Comparison of ENCODE assay signal across 1 cellular context in the genomic region with DNA sequence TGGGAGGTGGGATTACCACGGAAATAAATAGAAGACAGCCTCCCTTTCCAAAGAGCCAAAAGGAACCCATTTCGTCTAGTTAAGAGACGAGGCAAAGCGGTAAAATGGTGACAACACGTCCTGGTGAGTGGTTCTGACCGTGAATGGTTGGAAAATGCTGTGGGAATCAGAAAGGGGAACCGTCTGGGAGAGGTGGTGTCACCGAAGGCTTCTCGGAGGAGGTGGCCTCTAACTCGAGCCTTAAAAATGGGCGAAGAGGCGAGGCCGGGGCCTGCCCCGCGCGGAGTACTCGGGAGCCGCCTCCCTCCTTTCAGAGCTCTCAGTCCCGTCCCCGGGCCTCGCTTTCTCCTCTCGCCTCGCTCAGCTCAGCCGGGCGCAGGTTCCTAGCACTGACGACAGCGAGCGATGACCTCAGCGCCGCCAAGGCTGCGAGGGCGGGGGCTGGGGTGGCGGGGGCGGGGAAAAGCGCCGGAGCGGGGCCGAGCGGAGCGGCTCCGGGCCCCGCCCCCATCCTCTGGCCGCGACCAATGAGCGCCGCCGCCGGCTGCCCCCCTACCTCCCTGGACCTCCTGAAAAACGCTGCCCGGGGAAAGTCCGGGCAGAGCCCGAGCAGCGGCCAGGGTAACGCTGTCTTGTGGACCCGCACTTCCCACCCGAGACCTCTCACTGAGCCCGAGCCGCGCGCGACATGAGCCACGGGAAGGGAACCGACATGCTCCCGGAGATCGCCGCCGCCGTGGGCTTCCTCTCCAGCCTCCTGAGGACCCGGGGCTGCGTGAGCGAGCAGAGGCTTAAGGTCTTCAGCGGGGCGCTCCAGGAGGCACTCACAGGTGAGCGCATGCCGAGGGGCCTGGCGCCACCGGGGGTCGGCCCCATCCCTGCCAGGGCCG.
TF ChIP-seq lines count a peak whose summit lies in the region.

A gene with protein sequence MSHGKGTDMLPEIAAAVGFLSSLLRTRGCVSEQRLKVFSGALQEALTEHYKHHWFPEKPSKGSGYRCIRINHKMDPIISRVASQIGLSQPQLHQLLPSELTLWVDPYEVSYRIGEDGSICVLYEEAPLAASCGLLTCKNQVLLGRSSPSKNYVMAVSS (plus strand): TSS at position 601 of the 890 bp plus-strand sequence. CDS start 88 bp downstream, at position 689.

TF ChIP-seq in HepG2, 621 proteins besides CTCF, POLR2A, EP300 and RAD21 (continued from another document and continues in another):
- TF ChIP-seq FOXA3 (CRISPR knock-in tag; IDR thresholded peaks at IDR 0.05) (peak; percentile 35; the same call in 1 of the 2 replicates), ZNF33A (CRISPR knock-in tag; IDR thresholded peaks at IDR 0.05; ENCODE audit: borderline replicate concordance) (0 out of 2 replicates have a peak, but pooled peaks have one; percentile 76), ZBTB38 (CRISPR knock-in tag; IDR thresholded peaks at IDR 0.05) (no peak), KDM2A (CRISPR knock-in tag; IDR thresholded peaks at IDR 0.05; ENCODE audit: borderline replicate concordance, low read depth) (peak; percentile 56; the same call in 1 of the 2 replicates), MAZ (IDR thresholded peaks at IDR 0.05; ENCODE audit: borderline replicate concordance, low read depth, low read length) (peak; percentile 84; the same call in 1 of the 2 replicates), MAZ (CRISPR knock-in tag; IDR thresholded peaks at IDR 0.05; ENCODE audit: low read depth) (peak; percentile 85), SIN3A (IDR thresholded peaks at IDR 0.05; ENCODE audit: borderline replicate concordance, low read depth, low read length) (peak; percentile 78; the same call in 1 of the 2 replicates), SETDB1 (CRISPR knock-in tag; IDR thresholded peaks at IDR 0.05; ENCODE audit: borderline replicate concordance) (no peak), RXRB (CRISPR knock-in tag; IDR thresholded peaks at IDR 0.05; ENCODE audit: borderline replicate concordance) (peak; percentile 31; the same call in 1 of the 2 replicates), MLLT10 (CRISPR knock-in tag; IDR thresholded peaks at IDR 0.05) (no peak), NR2F6 (IDR thresholded peaks at IDR 0.05) (no peak), NR2F6 (CRISPR knock-in tag; IDR thresholded peaks at IDR 0.05) (peak; percentile 24; the same call in 1 of the 2 replicates), NFYB (CRISPR knock-in tag; IDR thresholded peaks at IDR 0.05) (peak; percentile 62), DMAP1 (CRISPR knock-in tag; IDR thresholded peaks at IDR 0.05) (no peak; the same call in none of the 2 replicates), SMARCE1 (IDR thresholded peaks at IDR 0.05; ENCODE audit: borderline replicate concordance) (no peak), HOXD1 (CRISPR knock-in tag; IDR thresholded peaks at IDR 0.05) (no peak), HDAC6 (IDR thresholded peaks at IDR 0.05; ENCODE audit: low read depth, low read length) (no peak), REL (CRISPR knock-in tag; conservative IDR thresholded peaks at IDR 0.05) (no peak), ZNF891 (CRISPR knock-in tag; IDR thresholded peaks at IDR 0.05) (peak; percentile 84; the same call in 1 of the 2 replicates), ZNF230 (CRISPR knock-in tag; IDR thresholded peaks at IDR 0.05) (no peak), DPF2 (CRISPR knock-in tag; IDR thresholded peaks at IDR 0.05; ENCODE audit: borderline replicate concordance, low read depth) (no peak), MXD4 (CRISPR knock-in tag; IDR thresholded peaks at IDR 0.05) (peak; percentile 68; the same call in 1 of the 2 replicates), ZNF292 (CRISPR knock-in tag; IDR thresholded peaks at IDR 0.05; ENCODE audit: borderline replicate concordance, low read depth) (no peak; the same call in 1 of the 2 replicates), MAFK (conservative IDR thresholded peaks at IDR 0.05 in 1 of 2, IDR thresholded peaks at IDR 0.05 in 1 of 2; ENCODE audit: low read length in 2 of 2) (no peak), ZNF552 (CRISPR knock-in tag; IDR thresholded peaks at IDR 0.05; ENCODE audit: borderline replicate concordance) (no peak; the same call in 1 of the 2 replicates)
- TF ChIP-seq, protein P1, sequence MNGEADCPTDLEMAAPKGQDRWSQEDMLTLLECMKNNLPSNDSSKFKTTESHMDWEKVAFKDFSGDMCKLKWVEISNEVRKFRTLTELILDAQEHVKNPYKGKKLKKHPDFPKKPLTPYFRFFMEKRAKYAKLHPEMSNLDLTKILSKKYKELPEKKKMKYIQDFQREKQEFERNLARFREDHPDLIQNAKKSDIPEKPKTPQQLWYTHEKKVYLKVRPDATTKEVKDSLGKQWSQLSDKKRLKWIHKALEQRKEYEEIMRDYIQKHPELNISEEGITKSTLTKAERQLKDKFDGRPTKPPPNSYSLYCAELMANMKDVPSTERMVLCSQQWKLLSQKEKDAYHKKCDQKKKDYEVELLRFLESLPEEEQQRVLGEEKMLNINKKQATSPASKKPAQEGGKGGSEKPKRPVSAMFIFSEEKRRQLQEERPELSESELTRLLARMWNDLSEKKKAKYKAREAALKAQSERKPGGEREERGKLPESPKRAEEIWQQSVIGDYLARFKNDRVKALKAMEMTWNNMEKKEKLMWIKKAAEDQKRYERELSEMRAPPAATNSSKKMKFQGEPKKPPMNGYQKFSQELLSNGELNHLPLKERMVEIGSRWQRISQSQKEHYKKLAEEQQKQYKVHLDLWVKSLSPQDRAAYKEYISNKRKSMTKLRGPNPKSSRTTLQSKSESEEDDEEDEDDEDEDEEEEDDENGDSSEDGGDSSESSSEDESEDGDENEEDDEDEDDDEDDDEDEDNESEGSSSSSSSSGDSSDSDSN (CRISPR knock-in tag; IDR thresholded peaks at IDR 0.05): peak; percentile 84
- TF ChIP-seq, protein P2, sequence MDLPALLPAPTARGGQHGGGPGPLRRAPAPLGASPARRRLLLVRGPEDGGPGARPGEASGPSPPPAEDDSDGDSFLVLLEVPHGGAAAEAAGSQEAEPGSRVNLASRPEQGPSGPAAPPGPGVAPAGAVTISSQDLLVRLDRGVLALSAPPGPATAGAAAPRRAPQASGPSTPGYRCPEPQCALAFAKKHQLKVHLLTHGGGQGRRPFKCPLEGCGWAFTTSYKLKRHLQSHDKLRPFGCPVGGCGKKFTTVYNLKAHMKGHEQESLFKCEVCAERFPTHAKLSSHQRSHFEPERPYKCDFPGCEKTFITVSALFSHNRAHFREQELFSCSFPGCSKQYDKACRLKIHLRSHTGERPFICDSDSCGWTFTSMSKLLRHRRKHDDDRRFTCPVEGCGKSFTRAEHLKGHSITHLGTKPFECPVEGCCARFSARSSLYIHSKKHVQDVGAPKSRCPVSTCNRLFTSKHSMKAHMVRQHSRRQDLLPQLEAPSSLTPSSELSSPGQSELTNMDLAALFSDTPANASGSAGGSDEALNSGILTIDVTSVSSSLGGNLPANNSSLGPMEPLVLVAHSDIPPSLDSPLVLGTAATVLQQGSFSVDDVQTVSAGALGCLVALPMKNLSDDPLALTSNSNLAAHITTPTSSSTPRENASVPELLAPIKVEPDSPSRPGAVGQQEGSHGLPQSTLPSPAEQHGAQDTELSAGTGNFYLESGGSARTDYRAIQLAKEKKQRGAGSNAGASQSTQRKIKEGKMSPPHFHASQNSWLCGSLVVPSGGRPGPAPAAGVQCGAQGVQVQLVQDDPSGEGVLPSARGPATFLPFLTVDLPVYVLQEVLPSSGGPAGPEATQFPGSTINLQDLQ (CRISPR knock-in tag; IDR thresholded peaks at IDR 0.05): no peak; the same call in 1 of the 2 replicates
- TF ChIP-seq, protein P3, sequence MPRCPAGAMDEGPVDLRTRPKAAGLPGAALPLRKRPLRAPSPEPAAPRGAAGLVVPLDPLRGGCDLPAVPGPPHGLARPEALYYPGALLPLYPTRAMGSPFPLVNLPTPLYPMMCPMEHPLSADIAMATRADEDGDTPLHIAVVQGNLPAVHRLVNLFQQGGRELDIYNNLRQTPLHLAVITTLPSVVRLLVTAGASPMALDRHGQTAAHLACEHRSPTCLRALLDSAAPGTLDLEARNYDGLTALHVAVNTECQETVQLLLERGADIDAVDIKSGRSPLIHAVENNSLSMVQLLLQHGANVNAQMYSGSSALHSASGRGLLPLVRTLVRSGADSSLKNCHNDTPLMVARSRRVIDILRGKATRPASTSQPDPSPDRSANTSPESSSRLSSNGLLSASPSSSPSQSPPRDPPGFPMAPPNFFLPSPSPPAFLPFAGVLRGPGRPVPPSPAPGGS (CRISPR knock-in tag; IDR thresholded peaks at IDR 0.05): peak; percentile 57; the same call in 1 of the 2 replicates
- TF ChIP-seq, protein P4, sequence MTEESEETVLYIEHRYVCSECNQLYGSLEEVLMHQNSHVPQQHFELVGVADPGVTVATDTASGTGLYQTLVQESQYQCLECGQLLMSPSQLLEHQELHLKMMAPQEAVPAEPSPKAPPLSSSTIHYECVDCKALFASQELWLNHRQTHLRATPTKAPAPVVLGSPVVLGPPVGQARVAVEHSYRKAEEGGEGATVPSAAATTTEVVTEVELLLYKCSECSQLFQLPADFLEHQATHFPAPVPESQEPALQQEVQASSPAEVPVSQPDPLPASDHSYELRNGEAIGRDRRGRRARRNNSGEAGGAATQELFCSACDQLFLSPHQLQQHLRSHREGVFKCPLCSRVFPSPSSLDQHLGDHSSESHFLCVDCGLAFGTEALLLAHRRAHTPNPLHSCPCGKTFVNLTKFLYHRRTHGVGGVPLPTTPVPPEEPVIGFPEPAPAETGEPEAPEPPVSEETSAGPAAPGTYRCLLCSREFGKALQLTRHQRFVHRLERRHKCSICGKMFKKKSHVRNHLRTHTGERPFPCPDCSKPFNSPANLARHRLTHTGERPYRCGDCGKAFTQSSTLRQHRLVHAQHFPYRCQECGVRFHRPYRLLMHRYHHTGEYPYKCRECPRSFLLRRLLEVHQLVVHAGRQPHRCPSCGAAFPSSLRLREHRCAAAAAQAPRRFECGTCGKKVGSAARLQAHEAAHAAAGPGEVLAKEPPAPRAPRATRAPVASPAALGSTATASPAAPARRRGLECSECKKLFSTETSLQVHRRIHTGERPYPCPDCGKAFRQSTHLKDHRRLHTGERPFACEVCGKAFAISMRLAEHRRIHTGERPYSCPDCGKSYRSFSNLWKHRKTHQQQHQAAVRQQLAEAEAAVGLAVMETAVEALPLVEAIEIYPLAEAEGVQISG (CRISPR knock-in tag; IDR thresholded peaks at IDR 0.05): peak; percentile 40; the same call in 1 of the 2 replicates
- TF ChIP-seq, protein P5, sequence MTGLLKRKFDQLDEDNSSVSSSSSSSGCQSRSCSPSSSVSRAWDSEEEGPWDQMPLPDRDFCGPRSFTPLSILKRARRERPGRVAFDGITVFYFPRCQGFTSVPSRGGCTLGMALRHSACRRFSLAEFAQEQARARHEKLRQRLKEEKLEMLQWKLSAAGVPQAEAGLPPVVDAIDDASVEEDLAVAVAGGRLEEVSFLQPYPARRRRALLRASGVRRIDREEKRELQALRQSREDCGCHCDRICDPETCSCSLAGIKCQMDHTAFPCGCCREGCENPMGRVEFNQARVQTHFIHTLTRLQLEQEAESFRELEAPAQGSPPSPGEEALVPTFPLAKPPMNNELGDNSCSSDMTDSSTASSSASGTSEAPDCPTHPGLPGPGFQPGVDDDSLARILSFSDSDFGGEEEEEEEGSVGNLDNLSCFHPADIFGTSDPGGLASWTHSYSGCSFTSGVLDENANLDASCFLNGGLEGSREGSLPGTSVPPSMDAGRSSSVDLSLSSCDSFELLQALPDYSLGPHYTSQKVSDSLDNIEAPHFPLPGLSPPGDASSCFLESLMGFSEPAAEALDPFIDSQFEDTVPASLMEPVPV (CRISPR knock-in tag; IDR thresholded peaks at IDR 0.05): peak; percentile 61; the same call in 1 of the 2 replicates
- TF ChIP-seq, protein P6, sequence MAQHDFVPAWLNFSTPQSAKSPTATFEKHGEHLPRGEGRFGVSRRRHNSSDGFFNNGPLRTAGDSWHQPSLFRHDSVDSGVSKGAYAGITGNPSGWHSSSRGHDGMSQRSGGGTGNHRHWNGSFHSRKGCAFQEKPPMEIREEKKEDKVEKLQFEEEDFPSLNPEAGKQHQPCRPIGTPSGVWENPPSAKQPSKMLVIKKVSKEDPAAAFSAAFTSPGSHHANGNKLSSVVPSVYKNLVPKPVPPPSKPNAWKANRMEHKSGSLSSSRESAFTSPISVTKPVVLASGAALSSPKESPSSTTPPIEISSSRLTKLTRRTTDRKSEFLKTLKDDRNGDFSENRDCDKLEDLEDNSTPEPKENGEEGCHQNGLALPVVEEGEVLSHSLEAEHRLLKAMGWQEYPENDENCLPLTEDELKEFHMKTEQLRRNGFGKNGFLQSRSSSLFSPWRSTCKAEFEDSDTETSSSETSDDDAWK (CRISPR knock-in tag; IDR thresholded peaks at IDR 0.05): no peak
- TF ChIP-seq, protein P7, sequence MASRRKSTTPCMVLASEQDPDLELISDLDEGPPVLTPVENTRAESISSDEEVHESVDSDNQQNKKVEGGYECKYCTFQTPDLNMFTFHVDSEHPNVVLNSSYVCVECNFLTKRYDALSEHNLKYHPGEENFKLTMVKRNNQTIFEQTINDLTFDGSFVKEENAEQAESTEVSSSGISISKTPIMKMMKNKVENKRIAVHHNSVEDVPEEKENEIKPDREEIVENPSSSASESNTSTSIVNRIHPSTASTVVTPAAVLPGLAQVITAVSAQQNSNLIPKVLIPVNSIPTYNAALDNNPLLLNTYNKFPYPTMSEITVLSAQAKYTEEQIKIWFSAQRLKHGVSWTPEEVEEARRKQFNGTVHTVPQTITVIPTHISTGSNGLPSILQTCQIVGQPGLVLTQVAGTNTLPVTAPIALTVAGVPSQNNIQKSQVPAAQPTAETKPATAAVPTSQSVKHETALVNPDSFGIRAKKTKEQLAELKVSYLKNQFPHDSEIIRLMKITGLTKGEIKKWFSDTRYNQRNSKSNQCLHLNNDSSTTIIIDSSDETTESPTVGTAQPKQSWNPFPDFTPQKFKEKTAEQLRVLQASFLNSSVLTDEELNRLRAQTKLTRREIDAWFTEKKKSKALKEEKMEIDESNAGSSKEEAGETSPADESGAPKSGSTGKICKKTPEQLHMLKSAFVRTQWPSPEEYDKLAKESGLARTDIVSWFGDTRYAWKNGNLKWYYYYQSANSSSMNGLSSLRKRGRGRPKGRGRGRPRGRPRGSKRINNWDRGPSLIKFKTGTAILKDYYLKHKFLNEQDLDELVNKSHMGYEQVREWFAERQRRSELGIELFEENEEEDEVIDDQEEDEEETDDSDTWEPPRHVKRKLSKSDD (CRISPR knock-in tag; IDR thresholded peaks at IDR 0.05; ENCODE audit: low read depth): 0 out of 2 replicates have a peak, but pooled peaks have one; percentile 3
- TF ChIP-seq, protein P8, sequence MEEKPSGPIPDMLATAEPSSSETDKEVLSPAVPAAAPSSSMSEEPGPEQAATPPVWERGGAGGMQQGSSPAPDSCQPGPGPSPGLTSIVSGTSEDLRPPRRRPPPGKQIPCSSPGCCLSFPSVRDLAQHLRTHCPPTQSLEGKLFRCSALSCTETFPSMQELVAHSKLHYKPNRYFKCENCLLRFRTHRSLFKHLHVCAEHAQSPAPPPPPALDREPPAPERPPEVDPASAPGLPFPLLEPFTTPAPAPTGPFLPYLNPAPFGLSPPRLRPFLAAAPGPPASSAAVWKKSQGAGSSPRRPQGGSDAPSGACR (CRISPR knock-in tag; IDR thresholded peaks at IDR 0.05): peak; percentile 54; the same call in 1 of the 2 replicates
- TF ChIP-seq, protein P9, sequence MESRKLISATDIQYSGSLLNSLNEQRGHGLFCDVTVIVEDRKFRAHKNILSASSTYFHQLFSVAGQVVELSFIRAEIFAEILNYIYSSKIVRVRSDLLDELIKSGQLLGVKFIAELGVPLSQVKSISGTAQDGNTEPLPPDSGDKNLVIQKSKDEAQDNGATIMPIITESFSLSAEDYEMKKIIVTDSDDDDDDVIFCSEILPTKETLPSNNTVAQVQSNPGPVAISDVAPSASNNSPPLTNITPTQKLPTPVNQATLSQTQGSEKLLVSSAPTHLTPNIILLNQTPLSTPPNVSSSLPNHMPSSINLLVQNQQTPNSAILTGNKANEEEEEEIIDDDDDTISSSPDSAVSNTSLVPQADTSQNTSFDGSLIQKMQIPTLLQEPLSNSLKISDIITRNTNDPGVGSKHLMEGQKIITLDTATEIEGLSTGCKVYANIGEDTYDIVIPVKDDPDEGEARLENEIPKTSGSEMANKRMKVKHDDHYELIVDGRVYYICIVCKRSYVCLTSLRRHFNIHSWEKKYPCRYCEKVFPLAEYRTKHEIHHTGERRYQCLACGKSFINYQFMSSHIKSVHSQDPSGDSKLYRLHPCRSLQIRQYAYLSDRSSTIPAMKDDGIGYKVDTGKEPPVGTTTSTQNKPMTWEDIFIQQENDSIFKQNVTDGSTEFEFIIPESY (CRISPR knock-in tag; IDR thresholded peaks at IDR 0.05): no peak
